Comparison of ENCODE assay signal across 1 cellular context in the genomic region with DNA sequence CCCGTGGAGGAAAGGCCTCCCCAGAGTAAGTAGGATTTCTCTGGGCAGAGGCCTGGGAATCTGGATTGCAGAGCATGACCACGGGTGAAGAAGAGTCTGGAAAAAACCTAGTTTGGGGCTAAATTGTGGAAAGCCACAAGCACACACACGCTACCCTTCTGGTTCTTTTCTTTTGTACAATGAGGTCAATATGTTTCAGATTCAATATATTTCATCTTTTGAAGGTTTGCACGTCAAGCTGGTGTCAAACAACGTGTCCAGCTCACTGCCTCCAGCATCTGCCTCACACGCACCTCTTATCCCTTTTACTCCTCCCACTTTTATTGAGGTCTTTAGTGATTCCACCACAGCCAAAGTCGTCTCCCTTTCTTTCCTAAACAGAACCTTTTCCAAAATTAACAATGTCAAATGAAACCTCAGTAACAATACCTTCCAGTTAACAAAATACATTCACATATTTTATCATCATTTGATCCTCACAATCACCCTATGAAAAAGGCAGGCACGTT.
A peak's percentile ranks its signal among the peaks of the same experiment; 100 is the strongest.
TF ChIP-seq lines count a peak whose summit lies in the region.

No MANE protein-coding gene starts in this region.

TF ChIP-seq in K562, 482 proteins besides CTCF, POLR2A, EP300 and RAD21 (continued from another document):
- TF ChIP-seq, protein P1, sequence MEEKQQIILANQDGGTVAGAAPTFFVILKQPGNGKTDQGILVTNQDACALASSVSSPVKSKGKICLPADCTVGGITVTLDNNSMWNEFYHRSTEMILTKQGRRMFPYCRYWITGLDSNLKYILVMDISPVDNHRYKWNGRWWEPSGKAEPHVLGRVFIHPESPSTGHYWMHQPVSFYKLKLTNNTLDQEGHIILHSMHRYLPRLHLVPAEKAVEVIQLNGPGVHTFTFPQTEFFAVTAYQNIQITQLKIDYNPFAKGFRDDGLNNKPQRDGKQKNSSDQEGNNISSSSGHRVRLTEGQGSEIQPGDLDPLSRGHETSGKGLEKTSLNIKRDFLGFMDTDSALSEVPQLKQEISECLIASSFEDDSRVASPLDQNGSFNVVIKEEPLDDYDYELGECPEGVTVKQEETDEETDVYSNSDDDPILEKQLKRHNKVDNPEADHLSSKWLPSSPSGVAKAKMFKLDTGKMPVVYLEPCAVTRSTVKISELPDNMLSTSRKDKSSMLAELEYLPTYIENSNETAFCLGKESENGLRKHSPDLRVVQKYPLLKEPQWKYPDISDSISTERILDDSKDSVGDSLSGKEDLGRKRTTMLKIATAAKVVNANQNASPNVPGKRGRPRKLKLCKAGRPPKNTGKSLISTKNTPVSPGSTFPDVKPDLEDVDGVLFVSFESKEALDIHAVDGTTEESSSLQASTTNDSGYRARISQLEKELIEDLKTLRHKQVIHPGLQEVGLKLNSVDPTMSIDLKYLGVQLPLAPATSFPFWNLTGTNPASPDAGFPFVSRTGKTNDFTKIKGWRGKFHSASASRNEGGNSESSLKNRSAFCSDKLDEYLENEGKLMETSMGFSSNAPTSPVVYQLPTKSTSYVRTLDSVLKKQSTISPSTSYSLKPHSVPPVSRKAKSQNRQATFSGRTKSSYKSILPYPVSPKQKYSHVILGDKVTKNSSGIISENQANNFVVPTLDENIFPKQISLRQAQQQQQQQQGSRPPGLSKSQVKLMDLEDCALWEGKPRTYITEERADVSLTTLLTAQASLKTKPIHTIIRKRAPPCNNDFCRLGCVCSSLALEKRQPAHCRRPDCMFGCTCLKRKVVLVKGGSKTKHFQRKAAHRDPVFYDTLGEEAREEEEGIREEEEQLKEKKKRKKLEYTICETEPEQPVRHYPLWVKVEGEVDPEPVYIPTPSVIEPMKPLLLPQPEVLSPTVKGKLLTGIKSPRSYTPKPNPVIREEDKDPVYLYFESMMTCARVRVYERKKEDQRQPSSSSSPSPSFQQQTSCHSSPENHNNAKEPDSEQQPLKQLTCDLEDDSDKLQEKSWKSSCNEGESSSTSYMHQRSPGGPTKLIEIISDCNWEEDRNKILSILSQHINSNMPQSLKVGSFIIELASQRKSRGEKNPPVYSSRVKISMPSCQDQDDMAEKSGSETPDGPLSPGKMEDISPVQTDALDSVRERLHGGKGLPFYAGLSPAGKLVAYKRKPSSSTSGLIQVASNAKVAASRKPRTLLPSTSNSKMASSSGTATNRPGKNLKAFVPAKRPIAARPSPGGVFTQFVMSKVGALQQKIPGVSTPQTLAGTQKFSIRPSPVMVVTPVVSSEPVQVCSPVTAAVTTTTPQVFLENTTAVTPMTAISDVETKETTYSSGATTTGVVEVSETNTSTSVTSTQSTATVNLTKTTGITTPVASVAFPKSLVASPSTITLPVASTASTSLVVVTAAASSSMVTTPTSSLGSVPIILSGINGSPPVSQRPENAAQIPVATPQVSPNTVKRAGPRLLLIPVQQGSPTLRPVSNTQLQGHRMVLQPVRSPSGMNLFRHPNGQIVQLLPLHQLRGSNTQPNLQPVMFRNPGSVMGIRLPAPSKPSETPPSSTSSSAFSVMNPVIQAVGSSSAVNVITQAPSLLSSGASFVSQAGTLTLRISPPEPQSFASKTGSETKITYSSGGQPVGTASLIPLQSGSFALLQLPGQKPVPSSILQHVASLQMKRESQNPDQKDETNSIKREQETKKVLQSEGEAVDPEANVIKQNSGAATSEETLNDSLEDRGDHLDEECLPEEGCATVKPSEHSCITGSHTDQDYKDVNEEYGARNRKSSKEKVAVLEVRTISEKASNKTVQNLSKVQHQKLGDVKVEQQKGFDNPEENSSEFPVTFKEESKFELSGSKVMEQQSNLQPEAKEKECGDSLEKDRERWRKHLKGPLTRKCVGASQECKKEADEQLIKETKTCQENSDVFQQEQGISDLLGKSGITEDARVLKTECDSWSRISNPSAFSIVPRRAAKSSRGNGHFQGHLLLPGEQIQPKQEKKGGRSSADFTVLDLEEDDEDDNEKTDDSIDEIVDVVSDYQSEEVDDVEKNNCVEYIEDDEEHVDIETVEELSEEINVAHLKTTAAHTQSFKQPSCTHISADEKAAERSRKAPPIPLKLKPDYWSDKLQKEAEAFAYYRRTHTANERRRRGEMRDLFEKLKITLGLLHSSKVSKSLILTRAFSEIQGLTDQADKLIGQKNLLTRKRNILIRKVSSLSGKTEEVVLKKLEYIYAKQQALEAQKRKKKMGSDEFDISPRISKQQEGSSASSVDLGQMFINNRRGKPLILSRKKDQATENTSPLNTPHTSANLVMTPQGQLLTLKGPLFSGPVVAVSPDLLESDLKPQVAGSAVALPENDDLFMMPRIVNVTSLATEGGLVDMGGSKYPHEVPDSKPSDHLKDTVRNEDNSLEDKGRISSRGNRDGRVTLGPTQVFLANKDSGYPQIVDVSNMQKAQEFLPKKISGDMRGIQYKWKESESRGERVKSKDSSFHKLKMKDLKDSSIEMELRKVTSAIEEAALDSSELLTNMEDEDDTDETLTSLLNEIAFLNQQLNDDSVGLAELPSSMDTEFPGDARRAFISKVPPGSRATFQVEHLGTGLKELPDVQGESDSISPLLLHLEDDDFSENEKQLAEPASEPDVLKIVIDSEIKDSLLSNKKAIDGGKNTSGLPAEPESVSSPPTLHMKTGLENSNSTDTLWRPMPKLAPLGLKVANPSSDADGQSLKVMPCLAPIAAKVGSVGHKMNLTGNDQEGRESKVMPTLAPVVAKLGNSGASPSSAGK (IDR thresholded peaks at IDR 0.05) = peak; percentile 65
- no peak for TF ChIP-seq RBM15 (IDR thresholded peaks at IDR 0.05; ENCODE audit: insufficient read depth, low read length)
- TF ChIP-seq, protein P2, sequence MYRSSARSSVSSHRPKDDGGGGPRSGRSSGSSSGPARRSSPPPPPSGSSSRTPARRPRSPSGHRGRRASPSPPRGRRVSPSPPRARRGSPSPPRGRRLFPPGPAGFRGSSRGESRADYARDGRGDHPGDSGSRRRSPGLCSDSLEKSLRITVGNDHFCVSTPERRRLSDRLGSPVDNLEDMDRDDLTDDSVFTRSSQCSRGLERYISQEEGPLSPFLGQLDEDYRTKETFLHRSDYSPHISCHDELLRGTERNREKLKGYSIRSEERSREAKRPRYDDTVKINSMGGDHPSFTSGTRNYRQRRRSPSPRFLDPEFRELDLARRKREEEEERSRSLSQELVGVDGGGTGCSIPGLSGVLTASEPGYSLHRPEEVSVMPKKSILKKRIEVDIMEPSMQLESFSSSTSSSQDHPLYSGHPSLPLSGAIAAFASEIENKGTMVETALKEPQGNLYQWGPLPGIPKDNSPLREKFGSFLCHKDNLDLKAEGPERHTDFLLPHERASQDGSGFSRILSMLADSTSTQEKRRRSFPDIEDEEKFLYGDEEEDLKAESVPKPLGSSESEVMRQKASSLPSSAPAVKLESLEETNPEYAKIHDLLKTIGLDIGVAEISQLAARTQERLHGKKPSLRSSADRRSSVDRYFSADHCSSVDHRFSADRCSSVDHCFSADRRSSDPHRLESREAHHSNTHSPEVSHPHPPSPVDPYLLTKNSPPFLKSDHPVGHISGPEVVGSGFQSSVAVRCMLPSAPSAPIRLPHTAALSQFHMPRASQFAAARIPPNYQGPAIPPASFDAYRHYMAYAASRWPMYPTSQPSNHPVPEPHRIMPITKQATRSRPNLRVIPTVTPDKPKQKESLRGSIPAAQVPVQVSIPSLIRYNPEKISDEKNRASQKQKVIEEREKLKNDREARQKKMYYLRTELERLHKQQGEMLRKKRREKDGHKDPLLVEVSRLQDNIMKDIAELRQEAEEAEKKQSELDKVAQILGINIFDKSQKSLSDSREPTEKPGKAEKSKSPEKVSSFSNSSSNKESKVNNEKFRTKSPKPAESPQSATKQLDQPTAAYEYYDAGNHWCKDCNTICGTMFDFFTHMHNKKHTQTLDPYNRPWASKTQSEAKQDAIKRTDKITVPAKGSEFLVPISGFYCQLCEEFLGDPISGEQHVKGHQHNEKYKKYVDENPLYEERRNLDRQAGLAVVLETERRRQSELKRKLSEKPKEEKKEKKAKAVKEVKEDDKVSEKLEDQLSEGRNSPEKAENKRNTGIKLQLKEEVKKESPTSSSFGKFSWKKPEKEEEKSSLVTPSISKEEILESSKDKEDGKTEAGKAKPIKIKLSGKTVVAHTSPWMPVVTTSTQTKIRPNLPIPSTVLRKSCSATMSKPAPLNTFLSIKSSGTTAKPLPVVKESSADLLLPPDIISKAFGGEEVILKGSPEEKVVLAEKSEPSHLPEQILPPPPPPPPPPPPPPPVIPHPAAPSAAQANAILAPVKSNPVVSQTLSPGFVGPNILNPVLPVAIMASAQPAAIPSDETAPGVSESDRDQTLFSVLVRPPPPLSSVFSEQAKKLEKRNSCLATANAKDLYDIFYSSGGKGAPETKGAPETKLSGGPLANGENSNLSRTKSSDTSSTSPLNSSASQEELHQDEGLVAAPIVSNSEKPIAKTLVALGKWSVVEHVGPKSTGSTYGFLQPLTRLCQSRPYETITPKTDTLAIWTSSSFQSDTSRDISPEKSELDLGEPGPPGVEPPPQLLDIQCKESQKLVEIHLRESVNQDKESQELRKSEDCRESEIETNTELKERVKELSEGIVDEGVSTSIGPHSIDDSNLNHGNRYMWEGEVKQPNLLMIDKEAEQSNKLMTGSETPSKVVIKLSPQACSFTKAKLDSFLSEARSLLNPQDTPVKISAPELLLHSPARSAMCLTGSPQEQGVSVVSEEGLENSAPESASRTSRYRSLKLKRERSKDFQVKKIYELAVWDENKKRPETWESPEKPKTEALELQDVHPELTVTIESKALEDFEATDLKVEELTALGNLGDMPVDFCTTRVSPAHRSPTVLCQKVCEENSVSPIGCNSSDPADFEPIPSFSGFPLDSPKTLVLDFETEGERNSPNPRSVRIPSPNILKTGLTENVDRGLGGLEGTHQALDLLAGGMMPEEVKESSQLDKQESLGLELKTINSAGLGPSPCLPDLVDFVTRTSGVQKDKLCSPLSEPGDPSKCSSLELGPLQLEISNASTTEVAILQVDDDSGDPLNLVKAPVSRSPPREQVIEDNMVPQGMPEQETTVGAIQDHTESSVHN (IDR thresholded peaks at IDR 0.05; ENCODE audit: borderline replicate concordance in 1 of 2, low read depth in 1 of 2) = no peak
